In the genomic region with DNA sequence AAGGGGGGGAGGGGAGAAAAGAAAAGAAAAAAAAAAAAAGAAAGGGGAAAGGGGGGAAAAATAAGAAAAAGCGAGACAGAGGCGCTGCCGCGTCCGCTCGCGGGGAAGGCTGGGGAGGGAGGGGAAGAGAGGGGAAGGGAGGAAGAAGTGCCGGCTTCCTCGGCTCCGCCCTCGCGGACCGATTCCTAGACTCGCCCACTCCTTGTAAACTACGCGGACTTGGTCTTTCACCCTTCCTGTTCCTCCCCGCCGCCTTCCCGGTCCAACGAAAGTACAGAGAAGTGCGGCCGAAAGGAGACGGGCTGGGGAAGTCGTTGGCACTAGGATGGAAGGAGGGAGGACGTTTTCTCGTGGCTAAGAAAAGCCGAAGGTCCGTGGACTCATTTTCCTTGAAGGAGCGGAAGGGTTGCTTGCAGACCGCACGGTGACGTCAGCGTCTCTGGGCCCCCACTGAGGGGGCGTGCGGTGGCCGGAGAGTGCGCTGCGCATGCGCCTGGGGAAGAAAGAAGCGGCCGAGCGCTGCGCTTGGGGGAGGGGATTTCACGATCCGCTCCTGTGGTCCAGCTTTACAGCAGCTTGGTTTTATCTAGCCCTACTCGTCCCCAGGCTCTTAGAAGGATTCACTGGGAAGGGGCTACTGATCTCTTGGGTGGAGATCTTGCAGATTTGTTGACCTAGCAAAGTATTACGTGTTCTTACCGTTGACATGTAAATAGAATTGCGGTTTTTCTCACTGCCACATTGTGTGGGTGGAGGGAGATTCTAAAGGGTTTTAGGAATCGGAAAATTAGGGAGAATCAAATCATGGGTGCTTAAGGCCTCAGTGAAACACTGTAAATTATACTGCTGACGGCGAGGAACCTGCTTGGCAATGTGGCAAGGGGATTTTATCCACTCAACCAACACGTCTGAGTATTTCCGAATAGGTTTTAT, we compare ENCODE assay signal across 8 cellular contexts. TPM values are rescaled to one million over a fixed set of nuclear protein-coding genes. Genes with fewer than 3 reads are reported as not detected.
A peak's percentile ranks its signal among the peaks of the same experiment; 100 is the strongest.
DNase-seq lines count a peak whose midpoint lies in the region; ATAC-seq, FAIRE-seq and TF ChIP-seq lines count a peak whose summit lies in the region.

A gene with protein sequence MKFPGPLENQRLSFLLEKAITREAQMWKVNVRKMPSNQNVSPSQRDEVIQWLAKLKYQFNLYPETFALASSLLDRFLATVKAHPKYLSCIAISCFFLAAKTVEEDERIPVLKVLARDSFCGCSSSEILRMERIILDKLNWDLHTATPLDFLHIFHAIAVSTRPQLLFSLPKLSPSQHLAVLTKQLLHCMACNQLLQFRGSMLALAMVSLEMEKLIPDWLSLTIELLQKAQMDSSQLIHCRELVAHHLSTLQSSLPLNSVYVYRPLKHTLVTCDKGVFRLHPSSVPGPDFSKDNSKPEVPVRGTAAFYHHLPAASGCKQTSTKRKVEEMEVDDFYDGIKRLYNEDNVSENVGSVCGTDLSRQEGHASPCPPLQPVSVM (minus strand): TSS at position 121 of the 933 bp plus-strand sequence. CDS start 9,627 bp downstream, outside the sequence.

- H3K36me3 ChIP-seq in right atrium auricular region = no peaks in the 10 kb centered on the region

- intact Hi-C loops in T-helper 2 cell treated with Interferon-gamma antibody and Interleukin-4, amounts not matched to agents 100 ng/mL and 5 ng/mL, for 36 hours (cut with micrococcal nuclease) = loop anchor here (1.0 to 10.0 kb wide), 13 partner anchors 19 to 1699 kb away; a partner anchor contains a TSS

- ATAC-seq in GM18505 (IDR thresholded peaks at IDR 0.05; ENCODE audit: unreplicated experiment) (peak; percentile 58), HG02970 (IDR thresholded peaks at IDR 0.05; ENCODE audit: low FRiP score, unreplicated experiment) (peak; percentile 78)

- TF ChIP-seq POLR2A in GM18505 (IDR thresholded peaks at IDR 0.05; ENCODE audit: borderline replicate concordance, extremely low read depth, insufficient read depth, insufficient read length) = peak; percentile 90

- peak; percentile 77 for FAIRE-seq in urothelium cell line (lab: Jason Lieb, UNC)

- H3K4me1 ChIP-seq in right atrium auricular region = peaks cover 0 to 45% of the 10 kb centered on the region in 2 donors

- DNase-seq in NCI-H1930 (lab: John Stamatoyannopoulos, UW) (peak; percentile 87 to 95), anterior cingulate cortex (lab: John Stamatoyannopoulos, UW) (peak; percentile 75 to 100 (median 94)), right atrium auricular region (ENCODE audit: low spot score) (peak; percentile 96), pulmonary artery endothelial cell (ENCODE audit: low read depth, low spot score) (peak; percentile 94), urothelium cell line (ENCODE audit: low spot score) (peak; percentile 96)

- H3K27ac ChIP-seq in right atrium auricular region = peak within 1 kb of the TSS; percentile 100

- H3K9me3 ChIP-seq in right atrium auricular region = no peaks in the 10 kb centered on the region

- no peak for TF ChIP-seq CTCF in right atrium auricular region (IDR thresholded peaks at IDR 0.05)

- peak within 1 kb of the TSS; percentile 98 to 99 for H3K4me3 ChIP-seq in right atrium auricular region

- no peaks in the 10 kb centered on the region for H3K27me3 ChIP-seq in right atrium auricular region

RNA-seq across cellular contexts. Expression of the gene that starts here (rescaled TPM):
- 213 and 220 TPM in 2 replicates for total RNA-seq in T-helper 2 cell treated with Interferon-gamma antibody and Interleukin-4, amounts not matched to agents 100 ng/mL and 5 ng/mL, for 36 hours
- total RNA-seq in right atrium auricular region = 100 to 1,000 TPM; 251 to 338 TPM
- total RNA-seq in pulmonary artery endothelial cell = 89.0 and 108 TPM in 2 replicates

Comparison
In these comparisons a context has a peak if more than half of its experiments do, and no peak if none do; other contexts are left out.
1. Peak in every context shown above with its lines: DNase-seq, ATAC-seq, H3K4me3 ChIP-seq and H3K27ac ChIP-seq.